9 cellular contexts compared by ENCODE assay signal in the genomic region with DNA sequence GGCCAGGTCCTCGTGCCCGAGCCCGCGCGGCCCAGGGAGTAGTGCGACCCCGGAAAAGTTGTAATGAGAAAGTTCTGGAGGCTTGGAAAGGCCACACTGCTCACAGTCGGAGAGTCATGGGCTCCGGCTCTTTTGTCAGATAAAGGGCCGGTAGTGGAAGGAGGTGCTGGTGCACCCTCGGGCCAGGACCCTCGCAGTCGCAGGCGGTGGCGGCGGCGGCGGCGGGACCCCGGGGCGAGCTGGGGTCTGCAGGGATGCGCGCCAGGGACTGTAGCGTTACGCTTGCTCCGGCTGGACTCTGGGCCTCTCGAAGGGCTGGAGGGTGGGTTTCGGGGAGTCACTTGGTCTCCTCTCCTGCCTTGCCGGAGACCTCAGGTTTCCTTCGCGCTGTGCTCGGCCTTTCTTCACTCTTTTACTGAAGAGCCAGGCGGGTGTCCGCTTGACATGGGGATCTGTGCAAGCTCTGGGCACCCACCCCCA. TPM values are rescaled to one million over a fixed set of nuclear protein-coding genes. Genes with fewer than 3 reads are reported as not detected.
DNase-seq lines count a peak whose midpoint lies in the region; ATAC-seq and TF ChIP-seq lines count a peak whose summit lies in the region.
"Had no signal": no experiment of that assay in that cellular context is flagged by ENCODE, and none has a peak within 500 bp of the region (broad histone marks: within the 10 kb centered on the region; RNA-seq: fewer than 3 reads in every experiment).

No MANE protein-coding gene starts in this region.

- WGBS in mesodermal cell (ENCODE audit: insufficient coverage in 2 of 2), 2 experiments, result 1% methylated on average over 14 to 28 of the region's 34 CpGs
- WGBS in upper lobe of left lung, 2 donors, result 3% methylated on average over 29 of the region's 34 CpGs; no CpG with 5 or more reads in 1 of the 2 donors

- no peak overlapping the region for H3K27ac Mint-ChIP-seq in activated naive CD4-positive, alpha-beta T cell treated with anti-CD3 and anti-CD28 coated beads for 36 hours
- no peak overlapping the region for H3K27ac Mint-ChIP-seq in chondrocyte (ENCODE audit: unreplicated experiment)

- H3K4me3 Mint-ChIP-seq in activated naive CD4-positive, alpha-beta T cell treated with anti-CD3 and anti-CD28 coated beads for 36 hours, result peak overlapping the region; percentile 34
- H3K4me3 Mint-ChIP-seq in chondrocyte (ENCODE audit: unreplicated experiment), result peak overlapping the region; percentile 61

- intact Hi-C loops in activated naive CD4-positive, alpha-beta T cell treated with anti-CD3 and anti-CD28 coated beads for 36 hours (cut with micrococcal nuclease), result loop anchor here (10.0 kb wide), 1 partner anchor 246 kb away; no protein-coding TSS in a partner anchor

- no peaks in the 10 kb centered on the region for H3K9me3 Mint-ChIP-seq in activated naive CD4-positive, alpha-beta T cell treated with anti-CD3 and anti-CD28 coated beads for 36 hours
- no peaks in the 10 kb centered on the region for H3K9me3 Mint-ChIP-seq in chondrocyte (ENCODE audit: low read depth)

- peak overlapping the region; percentile 44 for H3K4me3 ChIP-seq in mesodermal cell (ENCODE audit: extremely low read depth, insufficient read depth, low read length, poor library complexity, severe bottlenecking)
- peak overlapping the region in 3 of 4 donors; percentile 54 to 62 (median 55) for H3K4me3 ChIP-seq in upper lobe of left lung

- peaks cover 44% of the 10 kb centered on the region for H3K27me3 Mint-ChIP-seq in activated naive CD4-positive, alpha-beta T cell treated with anti-CD3 and anti-CD28 coated beads for 36 hours (ENCODE audit: low read depth)
- H3K27me3 Mint-ChIP-seq in chondrocyte (ENCODE audit: low read depth), result peaks cover 65% of the 10 kb centered on the region

- no peak for TF ChIP-seq EP300 in upper lobe of left lung (IDR thresholded peaks at IDR 0.05)

- H3K4me1 ChIP-seq in mesodermal cell (ENCODE audit: control insufficient read depth, insufficient read depth, low read length, poor library complexity, severe bottlenecking) (peaks cover 11% of the 10 kb centered on the region), upper lobe of left lung (peaks cover 17 to 42% (median 28%) of the 10 kb centered on the region in 4 donors)

- ATAC-seq in upper lobe of left lung (ENCODE audit: low FRiP score in 2 of 2), result no peak
- ATAC-seq in GM21576 (IDR thresholded peaks at IDR 0.05; ENCODE audit: unreplicated experiment), result no peak
- ATAC-seq in GM19463 (IDR thresholded peaks at IDR 0.05; ENCODE audit: unreplicated experiment), result no peak
- ATAC-seq in GM19395 (IDR thresholded peaks at IDR 0.05; ENCODE audit: unreplicated experiment), result no peak

- H3K9me3 ChIP-seq in mesodermal cell (ENCODE audit: control insufficient read depth, low read length) (no peaks in the 10 kb centered on the region), upper lobe of left lung (no peaks in the 10 kb centered on the region)

- CTCF ChIA-PET in activated naive CD4-positive, alpha-beta T cell treated with anti-CD3 and anti-CD28 coated beads for 36 hours (lab: Charles Lee), result no interaction called here

- no peaks in the 10 kb centered on the region for H3K36me3 Mint-ChIP-seq in activated naive CD4-positive, alpha-beta T cell treated with anti-CD3 and anti-CD28 coated beads for 36 hours (ENCODE audit: low read depth)
- peaks cover 3% of the 10 kb centered on the region for H3K36me3 Mint-ChIP-seq in chondrocyte (ENCODE audit: low read depth)

- H3K27me3 ChIP-seq in upper lobe of left lung, result peaks cover 0 to 28% (median 15%) of the 10 kb centered on the region in 4 donors

- no peak for TF ChIP-seq POLR2A in upper lobe of left lung (IDR thresholded peaks at IDR 0.05)

- no peak for TF ChIP-seq CTCF in chondrocyte (IDR thresholded peaks at IDR 0.05)
- no peak for TF ChIP-seq CTCF in upper lobe of left lung (IDR thresholded peaks at IDR 0.05)

- peaks cover 28% of the 10 kb centered on the region for H3K4me1 Mint-ChIP-seq in activated naive CD4-positive, alpha-beta T cell treated with anti-CD3 and anti-CD28 coated beads for 36 hours (ENCODE audit: low read depth)
- H3K4me1 Mint-ChIP-seq in chondrocyte (ENCODE audit: low read depth), result peaks cover 23% of the 10 kb centered on the region

- H3K27ac ChIP-seq in mesodermal cell (ENCODE audit: low read depth, low read length, severe bottlenecking), result no peak overlapping the region
- H3K27ac ChIP-seq in upper lobe of left lung, result no peak overlapping the region

- H3K36me3 ChIP-seq in mesodermal cell (ENCODE audit: control insufficient read depth, insufficient read depth, low read length) (no peaks in the 10 kb centered on the region), upper lobe of left lung (no peaks in the 10 kb centered on the region)

- DNase-seq in activated naive CD4-positive, alpha-beta T cell treated with anti-CD3 and anti-CD28 coated beads for 36 hours, result no peak
- DNase-seq in activated naive CD4-positive, alpha-beta T cell treated with anti-CD3 and anti-CD28 coated beads, Interleukin-2, amount 50 U/mL, for 16 hours, result no peak
- peak; percentile 81 for DNase-seq in chondrocyte (ENCODE audit: low spot score)
- DNase-seq in upper lobe of left lung, result no peak

RNA-seq across cellular contexts. Expression of gene RORB, which starts 1.5 kb away (rescaled TPM):
- under 1 TPM in 1 of 2 experiments, not detected in 1; 0.02 TPM for total RNA-seq in activated naive CD4-positive, alpha-beta T cell treated with anti-CD3 and anti-CD28 coated beads for 36 hours
- total RNA-seq in chondrocyte (not detected in 3 replicates), upper lobe of left lung (1 to 10 TPM in 5 of 6 donors, under 1 TPM in 1; 0.78 to 4.0 (median 2.2) TPM)
- polyA plus RNA-seq in mesodermal cell (2013, experiment 1 of 2), result 0.26 TPM
- polyA plus RNA-seq in mesodermal cell (2013, experiment 2 of 2), result 0.46 TPM
- total RNA-seq: G401 had no signal
